Comparison of ENCODE assay signal across 9 cellular contexts in genomic region chr18:77056399-77057015, GRCh38.
DNase-seq lines count a peak whose midpoint lies in the region; ATAC-seq, FAIRE-seq and TF ChIP-seq lines count a peak whose summit lies in the region.
"Had no signal": no experiment of that assay in that cellular context is flagged by ENCODE, and none has a peak within 500 bp of the region (broad histone marks: within the 10 kb centered on the region; RNA-seq: fewer than 3 reads in every experiment).

No MANE protein-coding gene starts in this region.

- H3K4me1 ChIP-seq in heart left ventricle: peaks cover 0 to 92% (median 53%) of the 10 kb centered on the region in 12 donors
- H3K4me1 ChIP-seq in gastrocnemius medialis: peaks cover 64 to 71% of the 10 kb centered on the region in 2 donors

- peak overlapping the region; percentile 91 to 95 for H3K27ac Mint-ChIP-seq in T-cell

- H3K4me3 ChIP-seq in heart left ventricle: peak overlapping the region in 3 of 12 donors; percentile 12 to 20 (median 15)
- peak overlapping the region in 1 of 4 donors; percentile 2 for H3K4me3 ChIP-seq in gastrocnemius medialis

- peak; percentile 8 for FAIRE-seq in GM19239 (lab: Jason Lieb, UNC)

- H3K9me3 Mint-ChIP-seq in T-cell: no peaks in the 10 kb centered on the region

- peak overlapping the region; percentile 25 to 61 (median 53) for H3K4me3 Mint-ChIP-seq in T-cell

- 52 to 62% (median 58%) methylated on average over 20 of the region's 20 CpGs for WGBS in heart left ventricle, 4 donors

- CTCF ChIA-PET in T-cell (lab: Charles Lee): interaction anchor here in 1 of 2 donors (0.8 to 2.0 kb wide), 2 partner anchors 51 to 56 kb away, joined by 3 to 9 read pairs; no protein-coding TSS in a partner anchor

- peaks cover 21% of the 10 kb centered on the region for H3K36me3 Mint-ChIP-seq in T-cell

- TF ChIP-seq CTCF in heart left ventricle (IDR thresholded peaks at IDR 0.05) (no peak), gastrocnemius medialis (IDR thresholded peaks at IDR 0.05 in 4 of 5, conservative IDR thresholded peaks at IDR 0.05 in 1 of 5) (no peak)

- H3K9me3 ChIP-seq in heart left ventricle (no peaks in the 10 kb centered on the region), gastrocnemius medialis (no peaks in the 10 kb centered on the region)

- in situ Hi-C loops in gastrocnemius medialis (cut with MboI; ENCODE audit: low sequenced_read_pairs in 4 of 4): loop anchor here in 2 of 4 donors (10.0 to 25.0 kb wide), 2 partner anchors 52 to 156 kb away; no protein-coding TSS in a partner anchor

- peaks cover 0 to 2% (median 0%) of the 10 kb centered on the region in 9 donors for H3K36me3 ChIP-seq in heart left ventricle
- H3K36me3 ChIP-seq in gastrocnemius medialis: no peaks in the 10 kb centered on the region

- intact Hi-C loops in heart left ventricle (cut with DNase I) (loop anchor here in 8 of 10 donors (2.0 to 10.0 kb wide), 8 partner anchors 44 to 596 kb away; partner anchors contain the start of gene ZNF236 (in 1 of the 8)), gastrocnemius medialis (cut with DNase I; ENCODE audit: low total_unique reads) (loop anchor here (5.0 kb wide), 1 partner anchor 156 kb away; no protein-coding TSS in a partner anchor)

- TF ChIP-seq POLR2A in heart left ventricle (IDR thresholded peaks at IDR 0.05): no peak
- TF ChIP-seq POLR2A in gastrocnemius medialis (IDR thresholded peaks at IDR 0.05): no peak

- peaks cover 79 to 87% (median 84%) of the 10 kb centered on the region in 3 donors for H3K4me1 Mint-ChIP-seq in T-cell

- DNase-seq in GM19239 (ENCODE audit: insufficient read length, low spot score) (no peak), T-cell (no peak), heart left ventricle (peak in 1 of 5 donors; percentile 61), gastrocnemius medialis (no peak), NCI-H2171 treated with DMSO at 0.1 percent for 48 hours (lab: John Stamatoyannopoulos, UW) (no peak)
- DNase-seq in stimulated activated CD4-positive, alpha-beta T cell treated with anti-CD3 and anti-CD28 coated beads, Interleukin-4, amount 100 ng/mL, for 1 hour: no peak
- DNase-seq: NCI-H187 treated with DMSO at 0.1 percent for 48 hours had no signal

- POLR2A ChIA-PET in T-cell (lab: Charles Lee): no interaction called here

- ATAC-seq in T-cell (replicated peaks in 1 of 4) (no peak), heart left ventricle (peak; percentile 1 to 40 (median 30)), gastrocnemius medialis (peak; percentile 6 to 8), GM19324 (IDR thresholded peaks at IDR 0.05; ENCODE audit: low FRiP score, unreplicated experiment) (no peak), GM18519 (IDR thresholded peaks at IDR 0.05; ENCODE audit: low FRiP score, unreplicated experiment) (no peak)

- H3K27me3 Mint-ChIP-seq in T-cell: no peaks in the 10 kb centered on the region

- H3K27ac ChIP-seq in heart left ventricle (peak overlapping the region; percentile 53 to 99 (median 78)), gastrocnemius medialis (peak overlapping the region; percentile 81 to 90 (median 84))

- H3K27me3 ChIP-seq in heart left ventricle (no peaks in the 10 kb centered on the region), gastrocnemius medialis (no peaks in the 10 kb centered on the region)

Comparison
In these comparisons a context has a peak if more than half of its experiments do, and no peak if none do; other contexts are left out.
1. ATAC-seq: peak in heart left ventricle (4 of 4) and gastrocnemius medialis (2 of 2); none in T-cell (0 of 4), GM19324 (single experiment) and GM18519 (single experiment).